ENCODE assay signal across 8 cellular contexts in the genomic region with DNA sequence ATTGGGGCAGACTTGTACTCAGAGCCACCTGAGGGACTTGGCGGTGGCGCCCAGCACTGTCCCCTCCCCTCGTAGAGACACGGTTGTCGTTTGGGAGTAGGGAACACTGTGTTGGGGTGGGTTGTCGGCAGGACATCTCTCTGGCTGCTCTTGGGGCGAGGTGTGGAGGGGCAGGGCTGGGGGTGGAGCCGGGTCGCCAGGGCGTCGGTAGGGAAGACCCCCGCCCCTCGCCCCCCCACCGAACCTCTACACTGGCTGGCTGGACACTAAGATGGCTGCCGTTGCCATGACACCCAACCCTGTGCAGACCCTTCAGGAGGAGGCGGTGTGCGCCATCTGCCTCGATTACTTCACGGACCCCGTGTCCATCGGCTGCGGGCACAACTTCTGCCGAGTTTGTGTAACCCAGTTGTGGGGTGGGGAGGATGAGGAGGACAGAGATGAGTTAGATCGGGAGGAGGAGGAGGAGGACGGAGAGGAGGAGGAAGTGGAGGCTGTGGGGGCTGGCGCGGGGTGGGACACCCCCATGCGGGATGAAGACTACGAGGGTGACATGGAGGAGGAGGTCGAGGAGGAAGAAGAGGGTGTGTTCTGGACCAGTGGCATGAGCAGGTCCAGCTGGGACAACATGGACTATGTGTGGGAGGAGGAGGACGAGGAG. TPM values are rescaled to one million over a fixed set of nuclear protein-coding genes. Genes with fewer than 3 reads are reported as not detected.
DNase-seq lines count a peak whose midpoint lies in the region; ATAC-seq and TF ChIP-seq lines count a peak whose summit lies in the region.

No MANE protein-coding gene starts in this region.

- H3K4me3 ChIP-seq in BJ (ENCODE audit: low read depth, low read length) (peak overlapping the region; percentile 65), WI38 (ENCODE audit: low read depth, low read length) (peak overlapping the region; percentile 87), fibroblast of villous mesenchyme (ENCODE audit: low read depth, low read length) (peak overlapping the region; percentile 80)

- TF ChIP-seq CTCF in BJ (IDR thresholded peaks at IDR 0.05; ENCODE audit: insufficient read depth, low read depth, low read length): no peak
- no peak for TF ChIP-seq CTCF in WI38 (IDR thresholded peaks at IDR 0.05; ENCODE audit: low read depth, low read length)
- no peak for TF ChIP-seq CTCF in fibroblast of villous mesenchyme (IDR thresholded peaks at IDR 0.05; ENCODE audit: insufficient read depth, low read depth, low read length)

- CTCF ChIA-PET in BJ (lab: Yijun Ruan, JAX): interaction anchor here (0.9 to 2.1 kb wide), 4 partner anchors 11 to 39 kb away, joined by 3 to 11 read pairs (median 4); no protein-coding TSS in a partner anchor

- ATAC-seq in GM18858 (IDR thresholded peaks at IDR 0.05; ENCODE audit: unreplicated experiment) (no peak), HG03097 (IDR thresholded peaks at IDR 0.05; ENCODE audit: low FRiP score, unreplicated experiment) (no peak)

- POLR2A ChIA-PET in BJ (lab: Charles Lee): interaction anchor here (0.6 kb wide), 5 partner anchors 11 to 399 kb away, joined by 3 to 10 read pairs (median 6); a partner anchor contains a TSS

- intact Hi-C loops in posterior vena cava (cut with DNase I): loop anchor here (1.0 to 2.0 kb wide), 2 partner anchors 33 kb away; no protein-coding TSS in a partner anchor

- H3K36me3 ChIP-seq in BJ (ENCODE audit: control insufficient read depth, insufficient read depth, low read length): no peaks in the 10 kb centered on the region

- DNase-seq in BJ (ENCODE audit: low read depth): no peak
- peak; percentile 35 for DNase-seq in H4 (ENCODE audit: low spot score)
- DNase-seq in fibroblast of villous mesenchyme (ENCODE audit: low read depth): peak; percentile 57
- peak; percentile 85 for DNase-seq in posterior vena cava (ENCODE audit: low spot score)
- no peak for DNase-seq in NCI-H1694 (lab: John Stamatoyannopoulos, UW)

- no peaks in the 10 kb centered on the region for H3K27me3 ChIP-seq in BJ (ENCODE audit: control insufficient read depth, insufficient read depth, low read length)

RNA-seq across cellular contexts. Expression of a gene that starts 0.8 kb away (rescaled TPM):
- polyA plus RNA-seq in BJ (2011; rRNA removed): 15.2 and 15.9 TPM in 2 replicates
- polyA minus RNA-seq in BJ (2011; rRNA and poly(A)+ RNA removed): 5.5 and 8.2 TPM in 2 replicates
- 10.5 and 12.0 TPM in 2 replicates for total RNA-seq in H4 (2014; rRNA removed; shearing (Covaris generic))
- total RNA-seq in fibroblast of villous mesenchyme: 9.9 and 12.2 TPM in 2 replicates
- 10 to 100 TPM; 15.2 to 20.4 TPM for total RNA-seq in posterior vena cava

RNA-seq across cellular contexts. Expression of a gene that starts 18.9 kb away (rescaled TPM):
- 3.2 and 3.9 TPM in 2 replicates for polyA plus RNA-seq in BJ (2011; rRNA removed)
- 0.71 and 0.77 TPM in 2 replicates for polyA minus RNA-seq in BJ (2011; rRNA and poly(A)+ RNA removed)
- total RNA-seq in H4 (2014; rRNA removed; shearing (Covaris generic)): 0.10 and 0.27 TPM in 2 replicates
- total RNA-seq in fibroblast of villous mesenchyme (2.2 and 2.3 TPM in 2 replicates), posterior vena cava (1 to 10 TPM; 3.1 to 3.5 TPM)

RNA-seq across cellular contexts. Expression of a gene that starts 19.8 kb away (rescaled TPM):
- 6,186 and 8,520 TPM in 2 replicates for polyA plus RNA-seq in BJ (2011; rRNA removed)
- polyA minus RNA-seq in BJ (2011; rRNA and poly(A)+ RNA removed): 5,808 and 12,219 TPM in 2 replicates
- total RNA-seq in H4 (2014; rRNA removed; shearing (Covaris generic)): 4,964 and 5,175 TPM in 2 replicates
- total RNA-seq in fibroblast of villous mesenchyme (3,386 and 3,800 TPM in 2 replicates), posterior vena cava (1,000 to 10,000 TPM; 1,013 to 1,030 TPM)

RNA-seq across cellular contexts. Expression of a gene that starts 37.1 kb away (rescaled TPM):
- 6.3 and 6.7 TPM in 2 replicates for polyA plus RNA-seq in BJ (2011; rRNA removed)
- polyA minus RNA-seq in BJ (2011; rRNA and poly(A)+ RNA removed): 5.7 and 6.4 TPM in 2 replicates
- 7.6 and 11.5 TPM in 2 replicates for total RNA-seq in H4 (2014; rRNA removed; shearing (Covaris generic))
- total RNA-seq in fibroblast of villous mesenchyme (5.2 and 7.8 TPM in 2 replicates), posterior vena cava (10 to 100 TPM in 1 of 2 donors, 1 to 10 TPM in 1; 9.5 to 12.1 TPM)

Comparison
In these comparisons a context has a peak if more than half of its experiments do, and no peak if none do; other contexts are left out.
1. DNase-seq: peak in H4 (single experiment), fibroblast of villous mesenchyme (single experiment) and posterior vena cava (single experiment); none in BJ (single experiment) and NCI-H1694 (single experiment).
2. Peak in every context shown above with its lines, with median percentiles within 50 percentile points of each other: H3K4me3 ChIP-seq.